ENCODE assay signal across 8 cellular contexts in genomic region chr10:110867011-110867806, GRCh38. TPM values are rescaled to one million over a fixed set of nuclear protein-coding genes. Genes with fewer than 3 reads are reported as not detected.
A peak's percentile ranks its signal among the peaks of the same experiment; 100 is the strongest.
DNase-seq lines count a peak whose midpoint lies in the region; ATAC-seq, FAIRE-seq and TF ChIP-seq lines count a peak whose summit lies in the region.
"Not testable (repeated sequence)": the region's sequence is repeated elsewhere in the genome, so short reads cannot be mapped to it uniquely, and the experiment has no call there.

No MANE protein-coding gene starts in this region.

- H3K9ac ChIP-seq in IMR-90 (ENCODE audit: low read depth, low read length), result not testable (repeated sequence)
- peak overlapping the region; percentile 40 for H3K9ac ChIP-seq in SU-DHL-6 (ENCODE audit: low read length)
- peak overlapping the region; percentile 56 for H3K9ac ChIP-seq in GM12878 (ENCODE audit: control insufficient read depth, insufficient read depth, low read length)

- not testable (repeated sequence) for H3K27me3 Mint-ChIP-seq in memory B cell; stimulated activated naive CD8-positive, alpha-beta T cell treated with anti-CD3 and anti-CD28 coated beads, Interleukin-15, Interleukin-2, amounts not matched to agents 100 ng/mL and 50 ng/mL, for 24 hours

- not testable (repeated sequence) for TF ChIP-seq RAD21 in IMR-90 (IDR thresholded peaks at IDR 0.05; ENCODE audit: low read length); GM12878 (IDR thresholded peaks at IDR 0.05; ENCODE audit: insufficient read depth, low read depth, low read length)

- not testable (repeated sequence) for H2BK5ac ChIP-seq in IMR-90 (ENCODE audit: low read depth, low read length, poor library complexity, severe bottlenecking)

- not testable (repeated sequence) for TF ChIP-seq POLR2A in IMR-90 (IDR thresholded peaks at IDR 0.05; ENCODE audit: low read depth, low read length); GM12878 (IDR thresholded peaks at IDR 0.05; ENCODE audit: low read depth, low read length)

- peak; percentile 19 to 73; a peak in 2 of 4 replicates for TF ChIP-seq EP300 in GM12878 (IDR thresholded peaks at IDR 0.05; ENCODE audit: borderline replicate concordance in 1 of 2, control insufficient read depth in 1 of 2, low read depth in 2 of 2, low read length in 2 of 2)

- peak overlapping the region; percentile 69 for H3K4me3 Mint-ChIP-seq in memory B cell
- peak overlapping the region; percentile 25 for H3K4me3 Mint-ChIP-seq in stimulated activated naive CD8-positive, alpha-beta T cell treated with anti-CD3 and anti-CD28 coated beads, Interleukin-15, Interleukin-2, amounts not matched to agents 100 ng/mL and 50 ng/mL, for 24 hours

- peak overlapping the region; percentile 100 for H3K27ac Mint-ChIP-seq in memory B cell
- peak overlapping the region; percentile 85 for H3K27ac Mint-ChIP-seq in stimulated activated naive CD8-positive, alpha-beta T cell treated with anti-CD3 and anti-CD28 coated beads, Interleukin-15, Interleukin-2, amounts not matched to agents 100 ng/mL and 50 ng/mL, for 24 hours

- H2BK120ac ChIP-seq in IMR-90 (ENCODE audit: low read depth, low read length), result peak overlapping the region; percentile 43; the same call in 1 of the 2 replicates

- H2AK5ac ChIP-seq in IMR-90 (ENCODE audit: low read depth, low read length), result not testable (repeated sequence)

- H3K56ac ChIP-seq in IMR-90 (ENCODE audit: extremely low read depth, insufficient read depth, low read length), result not testable (repeated sequence)

- CTCF ChIA-PET in IMR-90 (lab: Yijun Ruan, JAX) (interaction anchor here (1.6 kb wide), 1 partner anchor 15 kb away, joined by 4 read pairs; no protein-coding TSS in a partner anchor), GM12878 (lab: Yijun Ruan, JAX) (interaction anchor here (0.7 to 5.2 kb wide), 13 partner anchors 8 to 257 kb away, joined by 3 to 53 read pairs (median 6); no protein-coding TSS in a partner anchor)

- 0 out of 2 replicates have a peak overlapping the region, but pooled peaks have one; percentile 57 for H3K14ac ChIP-seq in IMR-90 (replicated peaks; ENCODE audit: low read depth, low read length)

- not testable (repeated sequence) for H4K20me1 ChIP-seq in DOHH2 (ENCODE audit: control insufficient read depth, insufficient read depth, low read depth, low read length); IMR-90 (ENCODE audit: insufficient read depth, low read length); SU-DHL-6 (ENCODE audit: low read depth, low read length); GM12878 (ENCODE audit: control insufficient read depth, insufficient read depth)

- not testable (repeated sequence) for H3K9me3 Mint-ChIP-seq in memory B cell; stimulated activated naive CD8-positive, alpha-beta T cell treated with anti-CD3 and anti-CD28 coated beads, Interleukin-15, Interleukin-2, amounts not matched to agents 100 ng/mL and 50 ng/mL, for 24 hours

- dilution Hi-C loops in IMR-90 (cut with HindIII; ENCODE audit: low sequenced_read_pairs, unreplicated experiment), result not testable (repeated sequence)

- not testable (repeated sequence) for H4K91ac ChIP-seq in IMR-90 (ENCODE audit: insufficient read depth, low read depth, low read length)

- not testable (repeated sequence) for H3K27me3 ChIP-seq in DOHH2 (ENCODE audit: control insufficient read depth, low read length); IMR-90 (ENCODE audit: control insufficient read depth, insufficient read depth, low read length); SU-DHL-6 (ENCODE audit: low read length); GM12878 (replicated peaks in 1 of 2; ENCODE audit: control insufficient read depth in 2 of 2, insufficient read depth in 2 of 2, low read length in 1 of 2)

- intact Hi-C loops in IMR-90 (cut with micrococcal nuclease), result not testable (repeated sequence)
- intact Hi-C loops in GM12878 (cut with micrococcal nuclease; ENCODE audit: unreplicated experiment), result loop anchor here (5.0 kb wide), 1 partner anchor 790 kb away; no protein-coding TSS in a partner anchor

- WGBS in IMR-90 (ENCODE audit: extremely low coverage in 2 of 2, insufficient read length in 1 of 2), 2 experiments, result 100% methylated on average over 2 of the region's 8 CpGs; no CpG with 5 or more reads in 1 of the 2 experiments
- 31% methylated on average over 8 of the region's 8 CpGs for WGBS in GM12878 (ENCODE audit: insufficient coverage, insufficient replicate concordance, low lambda C conversion rate, missing lambda C conversion rate)

- H2AFZ ChIP-seq in IMR-90 (replicated peaks; ENCODE audit: low read length, poor library complexity), result peak overlapping the region; percentile 9
- H2AFZ ChIP-seq in SU-DHL-6 (ENCODE audit: low read depth, low read length, severe bottlenecking), result peak overlapping the region; percentile 8
- peak overlapping the region; percentile 61 for H2AFZ ChIP-seq in GM12878 (ENCODE audit: control insufficient read depth, low read depth, low read length)

- not testable (repeated sequence) for H2AK9ac ChIP-seq in IMR-90 (replicated peaks; ENCODE audit: low read depth, low read length, poor library complexity)

- H3F3A ChIP-seq in DOHH2 (ENCODE audit: control insufficient read depth, insufficient read depth), result peaks cover 27% of the 10 kb centered on the region
- peaks cover 66% of the 10 kb centered on the region for H3F3A ChIP-seq in SU-DHL-6 (ENCODE audit: insufficient read depth)

- H3K9me2 ChIP-seq in DOHH2 (replicated peaks; ENCODE audit: control insufficient read depth, low read length); SU-DHL-6 (replicated peaks; ENCODE audit: insufficient read depth, low read length): not testable (repeated sequence)

- not testable (repeated sequence) for H3K79me1 ChIP-seq in IMR-90 (ENCODE audit: low read depth in 1 of 2, low read length in 2 of 2)

- RAD21 ChIA-PET in GM12878 (lab: Charles Lee; ENCODE audit: unreplicated experiment), result interaction anchor here (1.2 to 5.3 kb wide), 13 partner anchors 9 to 119 kb away, joined by 3 to 138 read pairs (median 7); partner anchors contain the start of gene BBIP1

- peak; percentile 83 for FAIRE-seq in GM12878 (lab: Jason Lieb, UNC)

- peak overlapping the region; percentile 50 for H3K23ac ChIP-seq in IMR-90 (ENCODE audit: low read depth, low read length)

- not testable (repeated sequence) for DNase-seq in IMR-90
- DNase-seq in GM12878 (ENCODE audit: low read depth, low spot score) (peak; percentile 85), memory B cell (ENCODE audit: low spot score in 2 of 2) (peak in 1 of 2 donors; percentile 53)

- BruUV-seq in IMR-90 (replicated peaks; lab: Mats Ljungman, UMichigan); GM12878 (replicated peaks; lab: Mats Ljungman, UMichigan): not testable (repeated sequence)

- H4K5ac ChIP-seq in IMR-90 (ENCODE audit: low read depth, low read length), result not testable (repeated sequence)

- in situ Hi-C loops in IMR-90 (cut with MboI; ENCODE audit: low sequenced_read_pairs); GM12878 (cut with MboI): not testable (repeated sequence)

- not testable (repeated sequence) for H3K4ac ChIP-seq in IMR-90 (ENCODE audit: low read depth, low read length)

- peaks cover 14% of the 10 kb centered on the region for H3K79me2 ChIP-seq in DOHH2 (ENCODE audit: control insufficient read depth, low read length)
- not testable (repeated sequence) for H3K79me2 ChIP-seq in SU-DHL-6 (ENCODE audit: insufficient read depth, low read length)
- peaks cover 30% of the 10 kb centered on the region for H3K79me2 ChIP-seq in GM12878 (ENCODE audit: control insufficient read depth, insufficient read depth, low read length)

- peaks cover 63% of the 10 kb centered on the region for H3K4me1 Mint-ChIP-seq in memory B cell
- H3K4me1 Mint-ChIP-seq in stimulated activated naive CD8-positive, alpha-beta T cell treated with anti-CD3 and anti-CD28 coated beads, Interleukin-15, Interleukin-2, amounts not matched to agents 100 ng/mL and 50 ng/mL, for 24 hours (ENCODE audit: low read depth), result peaks cover 96% of the 10 kb centered on the region

- H3K4me3 ChIP-seq in DOHH2 (ENCODE audit: low read length) (peak overlapping the region; percentile 53), SU-DHL-6 (ENCODE audit: insufficient read depth, low read length, poor library complexity, severe bottlenecking) (peak overlapping the region; percentile 0), GM12878 (peak overlapping the region; percentile 31; the same call in 1 of the 2 replicates)
- not testable (repeated sequence) for H3K4me3 ChIP-seq in IMR-90 (ENCODE audit: insufficient read depth, low read depth, low read length)

- ATAC-seq in GM19397 (IDR thresholded peaks at IDR 0.05; ENCODE audit: unreplicated experiment), result peak; percentile 29
- peak; percentile 27 for ATAC-seq in HG02759 (IDR thresholded peaks at IDR 0.05; ENCODE audit: unreplicated experiment)
- not testable (repeated sequence) for ATAC-seq in IMR-90 (ENCODE audit: low read depth)
- peak; percentile 47 for ATAC-seq in GM12878
- peak; percentile 46 for ATAC-seq in memory B cell (ENCODE audit: low read depth)

- H3K4me1 ChIP-seq in DOHH2 (ENCODE audit: control insufficient read depth, low read length) (peaks cover 93% of the 10 kb centered on the region), IMR-90 (ENCODE audit: control insufficient read depth, insufficient read depth, low read length) (peaks cover 13% of the 10 kb centered on the region), GM12878 (ENCODE audit: control insufficient read depth, insufficient read depth, low read length) (peaks cover 84% of the 10 kb centered on the region)

- H3K9me1 ChIP-seq in IMR-90 (ENCODE audit: insufficient read depth, low read length), result peaks cover 17% of the 10 kb centered on the region

- peak overlapping the region; percentile 74 for H3K4me2 ChIP-seq in DOHH2 (ENCODE audit: low read length)
- H3K4me2 ChIP-seq in IMR-90 (ENCODE audit: low read depth, low read length), result not testable (repeated sequence)
- H3K4me2 ChIP-seq in SU-DHL-6 (ENCODE audit: low read depth, low read length, poor library complexity, severe bottlenecking), result peak overlapping the region; percentile 69
- H3K4me2 ChIP-seq in GM12878 (ENCODE audit: control insufficient read depth, insufficient read depth), result peak overlapping the region; percentile 85

- H3K36me3 ChIP-seq in DOHH2 (ENCODE audit: control insufficient read depth, low read length); IMR-90 (ENCODE audit: control insufficient read depth, insufficient read depth, low read length); SU-DHL-6 (ENCODE audit: low read length); GM12878 (ENCODE audit: control insufficient read depth in 2 of 2, insufficient read depth in 2 of 2, low read length in 1 of 2): not testable (repeated sequence)

- H3K36me3 Mint-ChIP-seq in memory B cell; stimulated activated naive CD8-positive, alpha-beta T cell treated with anti-CD3 and anti-CD28 coated beads, Interleukin-15, Interleukin-2, amounts not matched to agents 100 ng/mL and 50 ng/mL, for 24 hours (ENCODE audit: low read depth): not testable (repeated sequence)

- not testable (repeated sequence) for H3K18ac ChIP-seq in IMR-90 (ENCODE audit: low read depth, low read length)

- peak overlapping the region; percentile 33; the same call in 1 of the 2 replicates for H2BK20ac ChIP-seq in IMR-90 (ENCODE audit: low read depth, low read length)

- H4K8ac ChIP-seq in IMR-90 (ENCODE audit: low read depth in 2 of 2, low read length in 2 of 2), result 0 out of 4 replicates have a peak overlapping the region, but pooled peaks of 1 of the 2 experiments have one; percentile 9

- SMC1A ChIA-PET in GM12878 (lab: Charles Lee; ENCODE audit: uncharacterized antibody, unreplicated experiment), result interaction anchor here (1.0 to 5.1 kb wide), 22 partner anchors 9 to 257 kb away, joined by 3 to 139 read pairs (median 7); partner anchors contain the start of genes BBIP1 and SHOC2

- H3K9me3 ChIP-seq in DOHH2 (ENCODE audit: control insufficient read depth, insufficient read depth, low read length); IMR-90 (ENCODE audit: control insufficient read depth, insufficient read depth, low read length); SU-DHL-6 (ENCODE audit: insufficient read depth, low read length); GM12878 (replicated peaks; ENCODE audit: control insufficient read depth, insufficient read depth, low read length): not testable (repeated sequence)

- POLR2A ChIA-PET in IMR-90 (lab: Charles Lee; ENCODE audit: unreplicated experiment), result not testable (repeated sequence)
- POLR2A ChIA-PET in GM12878 (lab: Charles Lee), result interaction anchor here (1.3 to 5.2 kb wide), 9 partner anchors 9 to 65 kb away, joined by 3 to 78 read pairs (median 19); partner anchors contain the start of genes BBIP1 and SHOC2

- not testable (repeated sequence) for TF ChIP-seq CTCF in DOHH2 (IDR thresholded peaks at IDR 0.05; ENCODE audit: low read depth, low read length, poor library complexity, severe bottlenecking); IMR-90 (conservative IDR thresholded peaks at IDR 0.05; ENCODE audit: low read depth, low read length); SU-DHL-6 (IDR thresholded peaks at IDR 0.05; ENCODE audit: insufficient read depth, low read length, poor library complexity, severe bottlenecking); GM12878 (IDR thresholded peaks at IDR 0.05 in 2 of 3, conservative IDR thresholded peaks at IDR 0.05 in 1 of 3; ENCODE audit: control insufficient read depth in 2 of 3, extremely low read depth in 1 of 3, insufficient read depth in 1 of 3, low read depth in 3 of 3, low read length in 3 of 3)

- H2BK15ac ChIP-seq in IMR-90 (ENCODE audit: low read depth, low read length), result peak overlapping the region; percentile 52; the same call in 1 of the 3 replicates

- H3K27ac ChIP-seq in DOHH2 (ENCODE audit: low read depth, low read length) (peak overlapping the region; percentile 93), SU-DHL-6 (ENCODE audit: low read depth, low read length) (peak overlapping the region; percentile 89), GM12878 (ENCODE audit: control insufficient read depth, insufficient read depth) (peak overlapping the region; percentile 99)
- H3K27ac ChIP-seq in IMR-90 (ENCODE audit: insufficient read depth, low read length), result not testable (repeated sequence)

RNA-seq across cellular contexts. Expression of gene PDCD4, which starts 4.5 kb away (rescaled TPM):
- total RNA-seq in IMR-90 (2012; rRNA removed), result 10.9 and 46.9 TPM in 2 replicates
- 42.7 and 49.7 TPM in 2 replicates for polyA plus RNA-seq in IMR-90 (2012; rRNA removed)
- 4.3 and 6.9 TPM in 2 replicates for polyA plus RNA-seq in IMR-90 (2012; cell fraction: cytosol; rRNA removed)
- polyA plus RNA-seq in IMR-90 (2012; cell fraction: nucleus; rRNA removed; ENCODE audit: low replicate concordance), result 1.7 and 24.9 TPM in 2 replicates
- 343 and 354 TPM in 2 replicates for total RNA-seq in GM12878 (2013; cell fraction: nucleolus; rRNA removed)
- 106 and 108 TPM in 2 replicates for total RNA-seq in GM12878 (2014; rRNA removed)
- total RNA-seq in GM12878 (2014; rRNA removed; fragmentation: Illumina TruSeq; extraction: Trizol), result 168 and 179 TPM in 2 replicates
- total RNA-seq in GM12878 (2021), result 169 and 181 TPM in 2 replicates
- 158 TPM for polyA plus RNA-seq in GM12878 (2011; ENCODE audit: low read depth)
- polyA plus RNA-seq in GM12878 (2011; rRNA removed), result 189 and 280 TPM in 2 replicates
- 33.8 and 38.8 TPM in 2 replicates for polyA plus RNA-seq in GM12878 (2011; cell fraction: cytosol; rRNA removed)
- 93.5 and 111 TPM in 2 replicates for polyA plus RNA-seq in GM12878 (2011; cell fraction: nucleus; rRNA removed)
- 313 and 387 TPM in 2 replicates for polyA plus RNA-seq in GM12878 (2012)
- polyA plus RNA-seq in GM12878 (2014; fragmentation: Illumina TruSeq; extraction: Trizol), result 219 and 380 TPM in 2 replicates
- 100 to 1,000 TPM; 101 to 138 TPM for polyA plus RNA-seq in GM12878 (2014; fragmentation: Nextera tagmentation; extraction: Ambion mirVana)
- 155 and 174 TPM in 2 replicates for polyA plus RNA-seq in GM12878 (2014; rRNA removed)
- 100 to 1,000 TPM; 341 to 372 TPM for polyA plus RNA-seq in GM12878 (2016; fragmentation: Nextera tagmentation; extraction: Ambion mirVana)
- 37.1 and 72.9 TPM in 2 replicates for polyA minus RNA-seq in GM12878 (2011; rRNA and poly(A)+ RNA removed)
- 31.5 and 42.2 TPM in 2 replicates for polyA minus RNA-seq in GM12878 (2011; cell fraction: cytosol; rRNA and poly(A)+ RNA removed)
- polyA minus RNA-seq in GM12878 (2011; cell fraction: nucleus; rRNA and poly(A)+ RNA removed), result 57.9 and 72.6 TPM in 2 replicates

RNA-seq across cellular contexts. Expression of gene BBIP1, which starts 51.8 kb away (rescaled TPM):
- total RNA-seq in IMR-90 (2012; rRNA removed) (17.4 and 21.7 TPM in 2 replicates), GM12878 (2014; rRNA removed) (13.8 and 19.2 TPM in 2 replicates), GM12878 (2014; rRNA removed; fragmentation: Illumina TruSeq; extraction: Trizol) (25.1 and 26.1 TPM in 2 replicates), GM12878 (2021) (16.4 and 19.1 TPM in 2 replicates)
- polyA plus RNA-seq in IMR-90 (2012; rRNA removed) (14.4 and 19.9 TPM in 2 replicates), GM12878 (2011; rRNA removed) (34.3 and 67.2 TPM in 2 replicates), GM12878 (2014; fragmentation: Illumina TruSeq; extraction: Trizol) (31.9 and 32.6 TPM in 2 replicates), GM12878 (2014; fragmentation: Nextera tagmentation; extraction: Ambion mirVana) (10 to 100 TPM; 34.7 to 40.8 TPM), GM12878 (2014; rRNA removed) (12.6 and 24.5 TPM in 2 replicates), GM12878 (2016; fragmentation: Nextera tagmentation; extraction: Ambion mirVana) (10 to 100 TPM; 30.7 to 33.8 TPM)
- polyA plus RNA-seq in IMR-90 (2012; cell fraction: cytosol; rRNA removed), result 1.6 and 2.9 TPM in 2 replicates
- 2.9 and 37.6 TPM in 2 replicates for polyA plus RNA-seq in IMR-90 (2012; cell fraction: nucleus; rRNA removed; ENCODE audit: low replicate concordance)
- 53.8 and 60.1 TPM in 2 replicates for total RNA-seq in GM12878 (2013; cell fraction: nucleolus; rRNA removed)
- polyA plus RNA-seq in GM12878 (2011; ENCODE audit: low read depth), result 8.1 TPM
- polyA plus RNA-seq in GM12878 (2011; cell fraction: cytosol; rRNA removed), result 10.1 and 11.6 TPM in 2 replicates
- 25.2 and 26.0 TPM in 2 replicates for polyA plus RNA-seq in GM12878 (2011; cell fraction: nucleus; rRNA removed)
- polyA plus RNA-seq in GM12878 (2012), result 23.8 and 25.3 TPM in 2 replicates
- polyA minus RNA-seq in GM12878 (2011; rRNA and poly(A)+ RNA removed), result 13.2 and 17.4 TPM in 2 replicates
- polyA minus RNA-seq in GM12878 (2011; cell fraction: cytosol; rRNA and poly(A)+ RNA removed), result 4.3 and 9.0 TPM in 2 replicates
- 17.3 and 23.0 TPM in 2 replicates for polyA minus RNA-seq in GM12878 (2011; cell fraction: nucleus; rRNA and poly(A)+ RNA removed)

RNA-seq across cellular contexts. Expression of gene SHOC2, which starts 52.2 kb away (rescaled TPM):
- total RNA-seq in IMR-90 (2012; rRNA removed) (47.5 TPM in 2 replicates), GM12878 (2014; rRNA removed) (42.6 and 45.6 TPM in 2 replicates), GM12878 (2014; rRNA removed; fragmentation: Illumina TruSeq; extraction: Trizol) (42.7 and 43.9 TPM in 2 replicates), GM12878 (2021) (50.7 and 55.1 TPM in 2 replicates)
- polyA plus RNA-seq in IMR-90 (2012; rRNA removed) (10.8 and 13.4 TPM in 2 replicates), GM12878 (2011; rRNA removed) (34.2 and 51.1 TPM in 2 replicates), GM12878 (2014; fragmentation: Illumina TruSeq; extraction: Trizol) (50.5 and 60.6 TPM in 2 replicates), GM12878 (2014; fragmentation: Nextera tagmentation; extraction: Ambion mirVana) (10 to 100 TPM; 30.2 to 36.2 TPM), GM12878 (2014; rRNA removed) (20.8 and 24.8 TPM in 2 replicates), GM12878 (2016; fragmentation: Nextera tagmentation; extraction: Ambion mirVana) (10 to 100 TPM; 64.9 to 65.3 TPM)
- polyA plus RNA-seq in IMR-90 (2012; cell fraction: cytosol; rRNA removed), result 2.1 and 3.7 TPM in 2 replicates
- polyA plus RNA-seq in IMR-90 (2012; cell fraction: nucleus; rRNA removed; ENCODE audit: low replicate concordance), result 0.90 and 10.5 TPM in 2 replicates
- total RNA-seq in GM12878 (2013; cell fraction: nucleolus; rRNA removed), result 83.0 and 89.3 TPM in 2 replicates
- polyA plus RNA-seq in GM12878 (2011; ENCODE audit: low read depth), result 24.6 TPM
- polyA plus RNA-seq in GM12878 (2011; cell fraction: cytosol; rRNA removed), result 12.6 and 16.9 TPM in 2 replicates
- polyA plus RNA-seq in GM12878 (2011; cell fraction: nucleus; rRNA removed), result 9.5 and 10.9 TPM in 2 replicates
- polyA plus RNA-seq in GM12878 (2012), result 35.2 and 38.3 TPM in 2 replicates
- polyA minus RNA-seq in GM12878 (2011; rRNA and poly(A)+ RNA removed), result 40.1 and 55.3 TPM in 2 replicates
- 23.3 and 29.0 TPM in 2 replicates for polyA minus RNA-seq in GM12878 (2011; cell fraction: cytosol; rRNA and poly(A)+ RNA removed)
- 30.6 and 58.7 TPM in 2 replicates for polyA minus RNA-seq in GM12878 (2011; cell fraction: nucleus; rRNA and poly(A)+ RNA removed)

Comparison
In these comparisons a context has a peak if more than half of its experiments do, and no peak if none do; other contexts are left out.
1. H2AFZ ChIP-seq: peak in every context shown above with its lines; median percentile 61 in GM12878; 9 in IMR-90; 8 in SU-DHL-6.